In the genomic region with DNA sequence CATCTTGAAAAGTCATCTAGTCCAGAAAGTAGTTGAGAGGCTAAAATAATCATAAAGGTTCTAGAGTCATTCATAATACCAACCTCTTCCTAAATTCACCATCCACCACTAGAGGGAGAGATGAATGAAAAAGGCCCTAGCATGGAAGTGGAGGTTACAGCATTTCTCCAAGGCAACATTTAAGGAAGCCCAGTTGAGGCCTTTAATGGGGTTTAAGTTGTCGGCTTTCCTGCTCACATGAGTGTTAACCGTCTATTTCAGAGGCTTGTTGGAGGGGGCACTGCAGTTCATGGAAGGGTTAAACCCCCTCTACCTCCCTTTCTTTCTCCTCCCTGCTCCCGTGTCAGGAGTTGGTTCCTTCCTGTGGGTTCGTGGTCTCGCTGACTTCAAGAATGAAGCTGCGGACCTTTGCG, we compare ENCODE assay signal across 9 cellular contexts. TPM values are rescaled to one million over a fixed set of nuclear protein-coding genes. Genes with fewer than 3 reads are reported as not detected.
DNase-seq lines count a peak whose midpoint lies in the region; ATAC-seq and TF ChIP-seq lines count a peak whose summit lies in the region.
"Had no signal": no experiment of that assay in that cellular context is flagged by ENCODE, and none has a peak within 500 bp of the region (broad histone marks: within the 10 kb centered on the region; RNA-seq: fewer than 3 reads in every experiment).

No MANE protein-coding gene starts in this region.

- H3K4me1 ChIP-seq in fibroblast of lung (ENCODE audit: control insufficient read depth, extremely low read depth, insufficient read depth, low read length) (peaks cover 5% of the 10 kb centered on the region), smooth muscle cell (ENCODE audit: low read depth) (no peaks in the 10 kb centered on the region)

- H3K9me3 ChIP-seq in fibroblast of lung (ENCODE audit: control insufficient read depth, insufficient read depth, low read depth, low read length) (no peaks in the 10 kb centered on the region), smooth muscle cell (replicated peaks; ENCODE audit: low read depth) (no peaks in the 10 kb centered on the region)

- H3K9ac ChIP-seq in fibroblast of lung (ENCODE audit: insufficient read depth, low read length) (no peak overlapping the region), smooth muscle cell (ENCODE audit: low read depth) (no peak overlapping the region)

- POLR2A ChIA-PET in HEK293T (lab: Yijun Ruan, JAX), result no interaction called here

- DNase-seq in CD1c-positive myeloid dendritic cell (ENCODE audit: extremely low spot score), result peak; percentile 62
- peak; percentile 35 for DNase-seq in HEK293T (ENCODE audit: extremely low spot score)
- peak; percentile 8 to 52 for DNase-seq in SW 1271 (lab: John Stamatoyannopoulos, UW)
- DNase-seq in fibroblast of lung (ENCODE audit: low read depth in 2 of 2), result peak; percentile 58 to 78
- no peak for DNase-seq in smooth muscle cell (lab: John Stamatoyannopoulos, UW; ENCODE audit: unreplicated experiment)
- no peak for DNase-seq in GF-D8 (lab: John Stamatoyannopoulos, UW)
- DNase-seq: naive B cell had no signal

- H4K20me1 ChIP-seq in fibroblast of lung (ENCODE audit: control insufficient read depth, extremely low read depth, insufficient read depth, low read length) (no peaks in the 10 kb centered on the region), smooth muscle cell (ENCODE audit: low read depth) (no peaks in the 10 kb centered on the region)

- ATAC-seq in esophagus mucosa (no peak), HG03108 (IDR thresholded peaks at IDR 0.05; ENCODE audit: unreplicated experiment) (no peak)

- H3F3A ChIP-seq in smooth muscle cell (ENCODE audit: low read depth), result peaks cover 5% of the 10 kb centered on the region

- H3K4me3 ChIP-seq in fibroblast of lung (replicated peaks in 1 of 4; ENCODE audit: control extremely low read depth in 1 of 4, insufficient read depth in 1 of 4, low read depth in 3 of 4, low read length in 4 of 4), result no peak overlapping the region
- no peak overlapping the region for H3K4me3 ChIP-seq in smooth muscle cell

- H3K36me3 ChIP-seq in fibroblast of lung (ENCODE audit: control insufficient read depth, insufficient read depth, low read length) (no peaks in the 10 kb centered on the region), smooth muscle cell (ENCODE audit: low read depth) (no peaks in the 10 kb centered on the region)

- H3K4me2 ChIP-seq in fibroblast of lung (ENCODE audit: extremely low read depth, insufficient read depth, low read length), result no peak overlapping the region
- no peak overlapping the region for H3K4me2 ChIP-seq in smooth muscle cell

- H3K79me2 ChIP-seq in fibroblast of lung (ENCODE audit: control insufficient read depth, insufficient read depth, low read length) (no peaks in the 10 kb centered on the region), smooth muscle cell (ENCODE audit: low read depth) (no peaks in the 10 kb centered on the region)

- TF ChIP-seq CTCF in fibroblast of lung (conservative IDR thresholded peaks at IDR 0.05 in 1 of 2, IDR thresholded peaks at IDR 0.05 in 1 of 2; ENCODE audit: low read depth in 1 of 2, low read length in 2 of 2), result peak; percentile 69 to 74
- peak; percentile 53 for TF ChIP-seq CTCF in smooth muscle cell (IDR thresholded peaks at IDR 0.05; ENCODE audit: borderline replicate concordance, insufficient read depth, poor library complexity, severe bottlenecking)

- H3K27ac ChIP-seq in fibroblast of lung (ENCODE audit: insufficient read depth, low read length), result no peak overlapping the region
- H3K27ac ChIP-seq in smooth muscle cell (ENCODE audit: low read depth), result no peak overlapping the region

- 93% methylated on average over 7 of the region's 7 CpGs for whole genome bisulfite sequencing in smooth muscle cell (ENCODE audit: low lambda C conversion rate)

- no peaks in the 10 kb centered on the region for H3K27me3 ChIP-seq in fibroblast of lung (ENCODE audit: control insufficient read depth, insufficient read depth, low read length)
- H3K27me3 ChIP-seq in smooth muscle cell (ENCODE audit: low read depth), result peaks cover 15% of the 10 kb centered on the region

- H2AFZ ChIP-seq in fibroblast of lung (ENCODE audit: low read length) (no peak overlapping the region), smooth muscle cell (ENCODE audit: low read depth) (no peak overlapping the region)

- CTCF ChIA-PET in HEK293T (lab: Yijun Ruan, JAX), result interaction anchor here (2.3 kb wide), 1 partner anchor 144 kb away, joined by 6 read pairs; no protein-coding TSS in a partner anchor

TF ChIP-seq in HEK293T, 16 proteins besides CTCF, POLR2A, EP300 and RAD21:
- TF ChIP-seq BHLHE40 (IDR thresholded peaks at IDR 0.05; ENCODE audit: borderline replicate concordance) (no peak), CTBP1 (IDR thresholded peaks at IDR 0.05; ENCODE audit: borderline replicate concordance) (no peak), ELF4 (IDR thresholded peaks at IDR 0.05) (no peak), FOXA1 (IDR thresholded peaks at IDR 0.05) (no peak), SP1 (IDR thresholded peaks at IDR 0.05) (no peak), LEF1 (IDR thresholded peaks at IDR 0.05; ENCODE audit: borderline replicate concordance) (no peak), TARDBP (IDR thresholded peaks at IDR 0.05) (no peak), L3MBTL2 (conservative IDR thresholded peaks at IDR 0.05) (no peak), ZNF384 (IDR thresholded peaks at IDR 0.05) (no peak), FOXM1 (IDR thresholded peaks at IDR 0.05; ENCODE audit: borderline replicate concordance) (no peak), FOXK2 (IDR thresholded peaks at IDR 0.05) (no peak), NFRKB (IDR thresholded peaks at IDR 0.05) (no peak), HDGF (IDR thresholded peaks at IDR 0.05; ENCODE audit: borderline replicate concordance) (no peak), ARNT (IDR thresholded peaks at IDR 0.05) (no peak), SUZ12 (IDR thresholded peaks at IDR 0.05) (no peak)
- TF ChIP-seq, protein P1, sequence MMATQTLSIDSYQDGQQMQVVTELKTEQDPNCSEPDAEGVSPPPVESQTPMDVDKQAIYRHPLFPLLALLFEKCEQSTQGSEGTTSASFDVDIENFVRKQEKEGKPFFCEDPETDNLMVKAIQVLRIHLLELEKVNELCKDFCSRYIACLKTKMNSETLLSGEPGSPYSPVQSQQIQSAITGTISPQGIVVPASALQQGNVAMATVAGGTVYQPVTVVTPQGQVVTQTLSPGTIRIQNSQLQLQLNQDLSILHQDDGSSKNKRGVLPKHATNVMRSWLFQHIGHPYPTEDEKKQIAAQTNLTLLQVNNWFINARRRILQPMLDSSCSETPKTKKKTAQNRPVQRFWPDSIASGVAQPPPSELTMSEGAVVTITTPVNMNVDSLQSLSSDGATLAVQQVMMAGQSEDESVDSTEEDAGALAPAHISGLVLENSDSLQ (IDR thresholded peaks at IDR 0.05), result no peak
TF ChIP-seq in HEK293T: peak in this region for 0.

RNA-seq across cellular contexts. Expression of gene SLCO3A1, which starts 3.8 kb away (rescaled TPM):
- total RNA-seq in fibroblast of lung (7.7 and 8.1 TPM in 2 replicates), smooth muscle cell (1.0 and 12.6 TPM in 2 replicates), esophagus mucosa (23.6 TPM)
- polyA plus RNA-seq in fibroblast of lung (16.8 and 28.1 TPM in 2 replicates), smooth muscle cell (1.3 and 4.7 TPM in 2 replicates)
- 17.0 and 21.7 TPM in 2 replicates for polyA plus RNA-seq in fibroblast of lung (2012)
- polyA minus RNA-seq in fibroblast of lung (ENCODE audit: low replicate concordance), result 60.6 and 152 TPM in 2 replicates

Comparison
In these comparisons a context has a peak if more than half of its experiments do, and no peak if none do; other contexts are left out.
1. DNase-seq: peak in CD1c-positive myeloid dendritic cell (single experiment), HEK293T (single experiment), SW 1271 (2 of 2) and fibroblast of lung (2 of 2); none in smooth muscle cell (single experiment) and GF-D8 (single experiment).